Comparison of ENCODE assay signal across 8 cellular contexts in the genomic region with DNA sequence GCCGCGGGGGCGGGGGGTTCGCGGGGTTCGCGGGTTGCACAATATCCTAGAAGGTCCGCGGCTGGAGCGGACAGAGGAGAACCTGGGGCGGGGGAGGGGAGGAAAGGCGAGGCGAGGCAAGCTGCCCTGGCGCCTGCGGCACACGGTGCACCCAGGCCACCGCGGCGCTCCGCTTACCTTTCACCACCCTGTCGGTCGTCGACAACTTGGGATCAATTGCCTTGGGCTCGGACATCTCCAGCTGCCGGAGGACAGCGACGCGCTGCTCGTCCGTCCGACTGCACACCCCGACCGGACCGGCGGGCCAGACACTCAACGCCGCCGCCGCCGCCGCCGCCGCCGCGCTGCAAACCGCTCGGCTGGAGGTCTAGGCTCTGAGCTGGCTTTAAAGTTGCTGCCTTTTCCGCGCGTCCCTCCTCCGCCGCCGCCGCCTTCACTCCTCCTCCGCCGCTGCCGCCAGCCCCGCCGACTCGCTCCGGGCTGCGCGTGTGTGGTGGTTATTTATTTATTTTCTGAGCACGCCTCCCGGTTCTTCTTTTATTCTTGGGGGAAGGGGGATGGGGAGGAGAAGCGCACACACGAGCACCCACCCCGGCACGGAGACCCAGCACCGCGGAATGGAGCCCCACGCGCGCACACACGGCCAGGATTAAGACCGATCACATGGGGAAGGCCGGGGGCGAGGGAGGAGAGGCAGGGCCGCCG. TPM values are rescaled to one million over a fixed set of nuclear protein-coding genes. Genes with fewer than 3 reads are reported as not detected.
A peak's percentile ranks its signal among the peaks of the same experiment; 100 is the strongest.
DNase-seq lines count a peak whose midpoint lies in the region; ATAC-seq and TF ChIP-seq lines count a peak whose summit lies in the region.

No MANE protein-coding gene starts in this region.

- H3K9me3 ChIP-seq in mucosa of stomach (ENCODE audit: control insufficient read depth, low read length): no peaks in the 10 kb centered on the region

- no peaks in the 10 kb centered on the region for H3K36me3 ChIP-seq in mucosa of stomach (ENCODE audit: control insufficient read depth, insufficient read depth, low read length)

- ATAC-seq in HG02970 (IDR thresholded peaks at IDR 0.05; ENCODE audit: low FRiP score, unreplicated experiment): peak; percentile 21
- peak; percentile 49 for ATAC-seq in stimulated activated memory B cell treated with anti-CD40 and anti-IgM and Interleukin-4, amounts not matched to agents 10 μg/mL and 1 μg/mL and 100 μg/mL, for 72 hours

- peak; percentile 49 for DNase-seq in activated T-cell treated with anti-CD3 and anti-CD28 coated beads for 1 hour (ENCODE audit: low read depth)
- no peak for DNase-seq in activated T-cell treated with anti-CD3 and anti-CD28 coated beads, Interleukin-2, amount 50 U/mL, for 48 hours
- peak; percentile 31 for DNase-seq in NCI-H226
- peak; percentile 48 for DNase-seq in activated T-cell treated with anti-CD3 and anti-CD28 coated beads for 24 hours (ENCODE audit: low read depth)
- DNase-seq in epithelial cell of proximal tubule (ENCODE audit: low read depth): no peak

- no peaks in the 10 kb centered on the region for H3K9me3 Mint-ChIP-seq in stimulated activated memory B cell treated with anti-CD40 and anti-IgM and Interleukin-4, amounts not matched to agents 10 μg/mL and 1 μg/mL and 100 μg/mL, for 72 hours

- H3K27me3 ChIP-seq in mucosa of stomach (ENCODE audit: control insufficient read depth, insufficient read depth, low read length): no peaks in the 10 kb centered on the region

- H3K4me1 ChIP-seq in mucosa of stomach (ENCODE audit: control insufficient read depth, insufficient read depth, low read length): peaks cover 31% of the 10 kb centered on the region

- H3K4me3 Mint-ChIP-seq in stimulated activated memory B cell treated with anti-CD40 and anti-IgM and Interleukin-4, amounts not matched to agents 10 μg/mL and 1 μg/mL and 100 μg/mL, for 72 hours: peak overlapping the region; percentile 93

- peak overlapping the region; percentile 73 for H3K9ac ChIP-seq in mucosa of stomach (ENCODE audit: low read length)

- peak overlapping the region; percentile 89 for H3K4me3 ChIP-seq in epithelial cell of proximal tubule (ENCODE audit: low read depth, low read length)
- H3K4me3 ChIP-seq in mucosa of stomach (ENCODE audit: low read length): peak overlapping the region; percentile 77

- no peak for TF ChIP-seq CTCF in epithelial cell of proximal tubule (conservative IDR thresholded peaks at IDR 0.05; ENCODE audit: low read depth, low read length)

- peaks cover 47% of the 10 kb centered on the region for H3K4me1 Mint-ChIP-seq in stimulated activated memory B cell treated with anti-CD40 and anti-IgM and Interleukin-4, amounts not matched to agents 10 μg/mL and 1 μg/mL and 100 μg/mL, for 72 hours

- no peaks in the 10 kb centered on the region for H3K27me3 Mint-ChIP-seq in stimulated activated memory B cell treated with anti-CD40 and anti-IgM and Interleukin-4, amounts not matched to agents 10 μg/mL and 1 μg/mL and 100 μg/mL, for 72 hours

- H3K36me3 Mint-ChIP-seq in stimulated activated memory B cell treated with anti-CD40 and anti-IgM and Interleukin-4, amounts not matched to agents 10 μg/mL and 1 μg/mL and 100 μg/mL, for 72 hours: no peaks in the 10 kb centered on the region

- H3K27ac Mint-ChIP-seq in stimulated activated memory B cell treated with anti-CD40 and anti-IgM and Interleukin-4, amounts not matched to agents 10 μg/mL and 1 μg/mL and 100 μg/mL, for 72 hours: peak overlapping the region; percentile 96

RNA-seq across cellular contexts. Expression of a gene that starts 0.6 kb away (rescaled TPM):
- total RNA-seq in epithelial cell of proximal tubule: 12.0 and 16.5 TPM in 2 replicates

Comparison
In these comparisons a context has a peak if more than half of its experiments do, and no peak if none do; other contexts are left out.
1. DNase-seq: peak in activated T-cell treated with anti-CD3 and anti-CD28 coated beads for 1 hour (single experiment), NCI-H226 (single experiment) and activated T-cell treated with anti-CD3 and anti-CD28 coated beads for 24 hours (single experiment); none in activated T-cell treated with anti-CD3 and anti-CD28 coated beads, Interleukin-2, amount 50 U/mL, for 48 hours (0 of 2) and epithelial cell of proximal tubule (single experiment).